Comparison of ENCODE assay signal across 23 cellular contexts in the genomic region with DNA sequence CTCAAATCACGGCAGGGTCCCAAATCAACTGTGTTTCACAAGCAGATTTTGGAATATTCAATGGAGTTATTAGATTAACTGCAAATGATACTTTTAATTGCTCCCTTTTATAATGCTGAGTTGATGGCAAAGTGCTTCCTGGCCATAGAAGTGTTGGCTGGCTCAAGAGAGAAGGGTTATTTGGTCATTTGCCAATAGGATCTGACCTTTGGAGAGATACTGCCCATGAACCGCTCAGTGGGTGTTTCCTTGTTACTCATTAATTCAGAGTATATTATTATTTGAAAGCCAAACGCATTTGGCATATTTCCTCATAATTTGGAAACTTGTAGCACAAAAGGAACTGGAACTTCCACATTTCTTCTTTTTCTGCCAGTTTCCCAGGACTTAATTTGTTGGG.
DNase-seq lines count a peak whose midpoint lies in the region; TF ChIP-seq lines count a peak whose summit lies in the region.
"Had no signal": no experiment of that assay in that cellular context is flagged by ENCODE, and none has a peak within 500 bp of the region (broad histone marks: within the 10 kb centered on the region; RNA-seq: fewer than 3 reads in every experiment).

No MANE protein-coding gene starts in this region.

- H3K27me3 Mint-ChIP-seq in mesothelial cell of epicardium (ENCODE audit: low read depth) = no peaks in the 10 kb centered on the region
- H3K27me3 Mint-ChIP-seq: activated naive CD8-positive, alpha-beta T cell; stimulated activated naive CD8-positive, alpha-beta T cell treated with anti-CD3 and anti-CD28 coated beads, Interleukin-15, amount 100 ng/mL, for 72 hours had no signal

- no peaks in the 10 kb centered on the region for H3K9me3 Mint-ChIP-seq in mesothelial cell of epicardium
- H3K9me3 Mint-ChIP-seq: GM23338; stimulated activated naive CD8-positive, alpha-beta T cell treated with anti-CD3 and anti-CD28 coated beads, Interleukin-15, amount 100 ng/mL, for 72 hours had no signal

- peak overlapping the region; percentile 97 for H3K27ac Mint-ChIP-seq in mesothelial cell of epicardium
- H3K27ac Mint-ChIP-seq: activated naive CD8-positive, alpha-beta T cell; CD14-positive monocyte; GM23338; stimulated activated naive CD8-positive, alpha-beta T cell treated with anti-CD3 and anti-CD28 coated beads, Interleukin-15, amount 100 ng/mL, for 72 hours had no signal

- peaks cover 78% of the 10 kb centered on the region for H3K4me1 Mint-ChIP-seq in mesothelial cell of epicardium
- H3K4me1 Mint-ChIP-seq: stimulated activated naive CD8-positive, alpha-beta T cell treated with anti-CD3 and anti-CD28 coated beads, Interleukin-15, amount 100 ng/mL, for 72 hours had no signal

- peak; percentile 30 for DNase-seq in NCI-H748 (lab: John Stamatoyannopoulos, UW; ENCODE audit: unreplicated experiment)
- DNase-seq in NCI-H748 treated with DMSO at 0.1 percent for 48 hours (lab: John Stamatoyannopoulos, UW) = no peak
- peak; percentile 18 for DNase-seq in HuH-7.5 (ENCODE audit: low spot score)
- peak; percentile 21 for DNase-seq in glomerular visceral epithelial cell (ENCODE audit: extremely low spot score)
- DNase-seq in mesothelial cell of epicardium (ENCODE audit: low spot score in 2 of 2, unreplicated experiment in 2 of 2) = no peak
- no peak for DNase-seq in activated CD8-positive, alpha-beta memory T cell treated with anti-CD3 and anti-CD28 coated beads, Interleukin-2, amount 50 U/mL, for 4 hours
- no peak for DNase-seq in SW 1271 (lab: John Stamatoyannopoulos, UW)
- no peak for DNase-seq in OCI-M2 (lab: John Stamatoyannopoulos, UW; ENCODE audit: unreplicated experiment)
- DNase-seq: activated CD4-positive, alpha-beta T cell treated with anti-CD3 and anti-CD28 coated beads for 48 hours; aorta; caudate nucleus; cortex of kidney; head of caudate nucleus; KG1; NCI-H1105 treated with DMSO at 0.1 percent for 48 hours; NCI-H2029; spleen; stimulated activated naive CD8-positive, alpha-beta T cell treated with anti-CD3 and anti-CD28 coated beads, Interleukin-15, amount 100 ng/mL, for 72 hours; T1000; WERI-Rb-1 had no signal

- TF ChIP-seq CTCF in mesothelial cell of epicardium (IDR thresholded peaks at IDR 0.05; ENCODE audit: unreplicated experiment) = no peak

- H3K36me3 Mint-ChIP-seq in mesothelial cell of epicardium = no peaks in the 10 kb centered on the region
- H3K36me3 Mint-ChIP-seq: CD14-positive monocyte had no signal

- H3K4me3 Mint-ChIP-seq in mesothelial cell of epicardium = no peak overlapping the region
- H3K4me3 Mint-ChIP-seq: activated naive CD8-positive, alpha-beta T cell; CD14-positive monocyte; GM23338; stimulated activated naive CD8-positive, alpha-beta T cell treated with anti-CD3 and anti-CD28 coated beads, Interleukin-15, amount 100 ng/mL, for 72 hours had no signal

Comparison
In these comparisons a context has a peak if more than half of its experiments do, and no peak if none do; other contexts are left out.
1. DNase-seq: peak in NCI-H748 (single experiment), HuH-7.5 (single experiment) and glomerular visceral epithelial cell (single experiment); none in NCI-H748 treated with DMSO at 0.1 percent for 48 hours (single experiment), mesothelial cell of epicardium (0 of 2), activated CD8-positive, alpha-beta memory T cell treated with anti-CD3 and anti-CD28 coated beads, Interleukin-2, amount 50 U/mL, for 4 hours (single experiment), SW 1271 (0 of 2) and OCI-M2 (single experiment).